ENCODE assay signal across 8 cellular contexts in genomic region chr19:35757749-35758608, GRCh38. TPM values are rescaled to one million over a fixed set of nuclear protein-coding genes. Genes with fewer than 3 reads are reported as not detected.
DNase-seq lines count a peak whose midpoint lies in the region; ATAC-seq and TF ChIP-seq lines count a peak whose summit lies in the region.

TSS of gene PROSER3 (plus strand) at chr19:35758176. CDS start at chr19:35758216, 40 bp downstream.

- peak; percentile 99 for ATAC-seq in GM19043 (IDR thresholded peaks at IDR 0.05; ENCODE audit: low read depth, unreplicated experiment)
- ATAC-seq in HG03378 (IDR thresholded peaks at IDR 0.05; ENCODE audit: unreplicated experiment), result peak; percentile 94

- peak within 1 kb of the TSS; percentile 100 for H3K4me3 ChIP-seq in AG10803 (ENCODE audit: low read length)

- TF ChIP-seq CTCF in AG10803 (conservative IDR thresholded peaks at IDR 0.05; ENCODE audit: low read length), result no peak

- DNase-seq in AG10803 (ENCODE audit: low read depth) (peak; percentile 100), NCI-H460 (ENCODE audit: extremely low read depth, low read depth) (peak; percentile 99), cerebellar nuclear complex (lab: John Stamatoyannopoulos, UW) (peak; percentile 96 to 97), islet precursor cell (peak; percentile 100)
- DNase-seq in activated CD4-positive, CD25-positive, alpha-beta regulatory T cell treated with anti-CD3 and anti-CD28 coated beads, Interleukin-2, amount 50 U/mL, for 72 hours, result peak; percentile 98
- peak; percentile 96 to 99 (median 98) for DNase-seq in stimulated activated CD4-positive, alpha-beta T cell treated with anti-CD3 and anti-CD28 coated beads, Interleukin-12 subunit alpha, Interleukin-12 subunit beta, amount 100 ng/mL, for 48 hours (ENCODE audit: low read depth in 2 of 3, low spot score in 1 of 3)

RNA-seq across cellular contexts. Expression of gene PROSER3, which starts in this region (rescaled TPM):
- 7.4 and 8.0 TPM in 2 replicates for total RNA-seq in NCI-H460 (2014; rRNA removed; shearing (Covaris generic))
- polyA plus RNA-seq in NCI-H460 (2014; cell fraction: nucleus; rRNA removed), result 30.8 and 31.7 TPM in 2 replicates

Comparison
In these comparisons a context has a peak if more than half of its experiments do, and no peak if none do; other contexts are left out.
1. Peak in every context shown above with its lines: DNase-seq, ATAC-seq and H3K4me3 ChIP-seq.